Comparison of ENCODE assay signal across 12 cellular contexts in the genomic region with DNA sequence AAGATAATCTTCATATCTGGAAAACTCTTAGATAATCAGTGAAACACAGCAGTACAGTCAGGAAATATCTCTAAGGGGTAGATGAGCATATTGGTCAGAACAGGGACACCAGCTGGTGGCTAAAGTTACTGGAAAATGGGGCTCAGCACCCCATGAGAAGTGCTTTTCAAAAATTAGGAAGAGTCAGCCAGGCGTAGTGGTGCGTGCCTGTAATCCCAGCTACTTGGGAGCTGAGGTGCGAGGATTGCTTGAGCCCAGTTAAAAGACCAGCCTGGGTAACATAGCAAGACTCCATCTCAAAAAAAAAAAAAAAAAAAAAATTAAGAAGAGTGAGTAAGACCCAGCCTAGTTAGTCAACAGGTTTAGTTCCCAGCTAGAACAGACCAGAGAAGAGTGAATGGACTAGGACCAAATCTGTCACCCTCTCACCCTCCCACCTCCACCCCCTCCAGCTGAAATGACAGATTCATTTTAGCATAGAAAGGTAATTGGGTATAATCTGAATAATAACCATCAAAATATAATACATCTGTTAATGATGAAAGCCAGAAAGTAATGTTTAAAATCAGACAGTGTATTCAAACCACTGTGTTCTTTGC.
A peak's percentile ranks its signal among the peaks of the same experiment; 100 is the strongest.
DNase-seq lines count a peak whose midpoint lies in the region; ATAC-seq and TF ChIP-seq lines count a peak whose summit lies in the region.
"Had no signal": no experiment of that assay in that cellular context is flagged by ENCODE, and none has a peak within 500 bp of the region (broad histone marks: within the 10 kb centered on the region; RNA-seq: fewer than 3 reads in every experiment).

No MANE protein-coding gene starts in this region.

- POLR2A ChIA-PET in MCF 10A (lab: Yijun Ruan, JAX), result interaction anchor here (1.0 to 4.7 kb wide), 5 partner anchors 11 to 221 kb away, joined by 3 to 40 read pairs (median 6); a partner anchor contains a TSS

- H3K4me3 Mint-ChIP-seq in MCF 10A (ENCODE audit: unreplicated experiment) (no peak overlapping the region), immature natural killer cell (no peak overlapping the region)
- H3K4me3 Mint-ChIP-seq in activated T-helper 17 cell treated with anti-CD3 and anti-CD28 coated beads, Interleukin-2, amount 50 U/mL, for 72 hours, result peak overlapping the region; percentile 81

- no TSS peak for BruUV-seq in MCF 10A (replicated peaks; lab: Mats Ljungman, UMichigan)

- H3K27ac Mint-ChIP-seq in MCF 10A (ENCODE audit: low read depth, unreplicated experiment) (peak overlapping the region; percentile 32), immature natural killer cell (peak overlapping the region; percentile 75 to 99 (median 88))
- peak overlapping the region; percentile 96 for H3K27ac Mint-ChIP-seq in activated T-helper 17 cell treated with anti-CD3 and anti-CD28 coated beads, Interleukin-2, amount 50 U/mL, for 72 hours

- peak; percentile 54 for ATAC-seq in activated T-helper 17 cell treated with anti-CD3 and anti-CD28 coated beads, Interleukin-2, amount 50 U/mL, for 72 hours (replicated peaks)
- peak; percentile 60 for ATAC-seq in stimulated activated naive CD8-positive, alpha-beta T cell treated with anti-CD3 and anti-CD28 coated beads, Interleukin-15, Interleukin-2, amounts not matched to agents 100 U/mL and 50 U/mL, for 24 hours
- ATAC-seq in HG02852 (IDR thresholded peaks at IDR 0.05; ENCODE audit: unreplicated experiment), result no peak
- ATAC-seq: sciatic nerve had no signal

- peaks cover 24% of the 10 kb centered on the region for H3K4me1 Mint-ChIP-seq in MCF 10A (ENCODE audit: insufficient read depth, unreplicated experiment)
- H3K4me1 Mint-ChIP-seq in activated T-helper 17 cell treated with anti-CD3 and anti-CD28 coated beads, Interleukin-2, amount 50 U/mL, for 72 hours, result peaks cover 63% of the 10 kb centered on the region
- peaks cover 50 to 79% of the 10 kb centered on the region in 2 donors for H3K4me1 Mint-ChIP-seq in immature natural killer cell

- H3K9me3 ChIP-seq in breast epithelium (no peaks in the 10 kb centered on the region), esophagus squamous epithelium (no peaks in the 10 kb centered on the region)

- H3K9me3 Mint-ChIP-seq in MCF 10A (ENCODE audit: unreplicated experiment) (no peaks in the 10 kb centered on the region), immature natural killer cell (no peaks in the 10 kb centered on the region)
- H3K9me3 Mint-ChIP-seq in activated T-helper 17 cell treated with anti-CD3 and anti-CD28 coated beads, Interleukin-2, amount 50 U/mL, for 72 hours, result peaks cover 8% of the 10 kb centered on the region

- TF ChIP-seq CTCF in MCF 10A (IDR thresholded peaks at IDR 0.05; ENCODE audit: unreplicated experiment) (no peak), breast epithelium (IDR thresholded peaks at IDR 0.05) (no peak), esophagus squamous epithelium (IDR thresholded peaks at IDR 0.05) (no peak)

- TF ChIP-seq POLR2A in breast epithelium (IDR thresholded peaks at IDR 0.05) (no peak), esophagus squamous epithelium (IDR thresholded peaks at IDR 0.05) (no peak)

- H3K27ac ChIP-seq in breast epithelium, result no peak overlapping the region
- no peak overlapping the region for H3K27ac ChIP-seq in esophagus squamous epithelium
- H3K27ac ChIP-seq: coronary artery had no signal

- H3K27me3 Mint-ChIP-seq in MCF 10A (ENCODE audit: insufficient read depth, unreplicated experiment) (no peaks in the 10 kb centered on the region), immature natural killer cell (ENCODE audit: low read depth in 3 of 3) (peaks cover 2 to 11% (median 10%) of the 10 kb centered on the region in 3 donors)
- no peaks in the 10 kb centered on the region for H3K27me3 Mint-ChIP-seq in activated T-helper 17 cell treated with anti-CD3 and anti-CD28 coated beads, Interleukin-2, amount 50 U/mL, for 72 hours

- H3K4me1 ChIP-seq in breast epithelium (no peaks in the 10 kb centered on the region), esophagus squamous epithelium (peaks cover 0 to 35% (median 10%) of the 10 kb centered on the region in 3 donors)

- no peak overlapping the region for H3K4me3 ChIP-seq in breast epithelium
- no peak overlapping the region for H3K4me3 ChIP-seq in esophagus squamous epithelium
- H3K4me3 ChIP-seq: coronary artery had no signal

- 90 to 96% methylated on average over 3 of the region's 3 CpGs for WGBS in esophagus squamous epithelium, 2 donors

- H3K36me3 ChIP-seq in breast epithelium, result no peaks in the 10 kb centered on the region
- H3K36me3 ChIP-seq in esophagus squamous epithelium, result peaks cover 0 to 38% (median 0%) of the 10 kb centered on the region in 3 donors

- no peaks in the 10 kb centered on the region for H3K27me3 ChIP-seq in breast epithelium
- no peaks in the 10 kb centered on the region for H3K27me3 ChIP-seq in esophagus squamous epithelium

- intact Hi-C loops in MCF 10A (cut with micrococcal nuclease), result no loop called here
- intact Hi-C loops in breast epithelium (cut with DNase I; ENCODE audit: low total_unique reads), result no loop called here
- intact Hi-C loops in esophagus squamous epithelium (cut with DNase I), result no loop called here

- CTCF ChIA-PET in MCF 10A (lab: Yijun Ruan, JAX), result interaction anchor here (1.3 to 1.9 kb wide), 2 partner anchors 11 to 104 kb away, joined by 3 to 7 read pairs; no protein-coding TSS in a partner anchor

- no peak for DNase-seq in MCF 10A (ENCODE audit: unreplicated experiment)
- DNase-seq in breast epithelium (ENCODE audit: low spot score in 2 of 2), result no peak
- no peak for DNase-seq in immature natural killer cell
- DNase-seq in stimulated activated naive CD8-positive, alpha-beta T cell treated with anti-CD3 and anti-CD28 coated beads, Interleukin-15, Interleukin-2, amounts not matched to agents 100 U/mL and 50 U/mL, for 24 hours, result no peak
- no peak for DNase-seq in T-helper 9 cell
- no peak for DNase-seq in esophagus squamous epithelium (lab: John Stamatoyannopoulos, UW)
- DNase-seq: DMS79, NCI-H446 had no signal

- H3K36me3 Mint-ChIP-seq in MCF 10A (ENCODE audit: insufficient read depth, unreplicated experiment), result peaks cover 69% of the 10 kb centered on the region
- peaks cover 99% of the 10 kb centered on the region for H3K36me3 Mint-ChIP-seq in activated T-helper 17 cell treated with anti-CD3 and anti-CD28 coated beads, Interleukin-2, amount 50 U/mL, for 72 hours (ENCODE audit: low read depth)
- H3K36me3 Mint-ChIP-seq in immature natural killer cell, result peaks cover 0 to 17% (median 1%) of the 10 kb centered on the region in 3 donors

Comparison
In these comparisons a context has a peak if more than half of its experiments do, and no peak if none do; other contexts are left out.
1. H3K27ac Mint-ChIP-seq: peak in every context shown above with its lines; median percentile 96 in activated T-helper 17 cell treated with anti-CD3 and anti-CD28 coated beads, Interleukin-2, amount 50 U/mL, for 72 hours; 88 in immature natural killer cell; 32 in MCF 10A.